8 cellular contexts compared by ENCODE assay signal in genomic region chr13:98576963-98577822, GRCh38. TPM values are rescaled to one million over a fixed set of nuclear protein-coding genes. Genes with fewer than 3 reads are reported as not detected.
A peak's percentile ranks its signal among the peaks of the same experiment; 100 is the strongest.
DNase-seq lines count a peak whose midpoint lies in the region; ATAC-seq and TF ChIP-seq lines count a peak whose summit lies in the region.

Gene STK24 (minus strand): TSS chr13:98577107. CDS start chr13:98576786, 321 bp downstream.

- peak within 1 kb of the TSS; percentile 71 for H3K23ac ChIP-seq in mesendoderm (ENCODE audit: low read length)

- H3K56ac ChIP-seq in mesendoderm (ENCODE audit: low read length): peak within 1 kb of the TSS; percentile 97

- CTCF ChIA-PET in activated CD8-positive, alpha-beta memory T cell treated with anti-CD3 and anti-CD28 coated beads, Interleukin-2, amount 10 ng/mL, durations not matched to agents 7 days and 5 days (lab: Charles Lee): interaction anchor here (1.1 to 1.5 kb wide), 4 partner anchors 37 to 132 kb away, joined by 3 read pairs; no protein-coding TSS in a partner anchor

- WGBS in mesendoderm (ENCODE audit: extremely low coverage, insufficient coverage, low lambda C conversion rate): no CpG with 5 or more reads among the region's 102 CpGs

- H3K27me3 Mint-ChIP-seq in activated CD8-positive, alpha-beta memory T cell treated with anti-CD3 and anti-CD28 coated beads, Interleukin-2, amount 10 ng/mL, durations not matched to agents 7 days and 5 days: no peaks in the 10 kb centered on the region

- no peak within 1 kb of the TSS for H2BK15ac ChIP-seq in mesendoderm (replicated peaks; ENCODE audit: low read depth)

- peak within 1 kb of the TSS; percentile 95 for H3K4me3 ChIP-seq in endocrine pancreas (ENCODE audit: control insufficient read depth, insufficient read depth, low read length)
- H3K4me3 ChIP-seq in mesendoderm (ENCODE audit: low read length): peak within 1 kb of the TSS; percentile 60

- peak; percentile 46 for ATAC-seq in GM18520 (IDR thresholded peaks at IDR 0.05; ENCODE audit: unreplicated experiment)
- peak; percentile 60 for ATAC-seq in HG02981 (IDR thresholded peaks at IDR 0.05; ENCODE audit: unreplicated experiment)
- ATAC-seq in activated CD8-positive, alpha-beta memory T cell treated with anti-CD3 and anti-CD28 coated beads, Interleukin-2, amount 10 ng/mL, durations not matched to agents 7 days and 5 days: peak; percentile 74

- H3K4me2 ChIP-seq in mesendoderm (ENCODE audit: low read length): peak within 1 kb of the TSS; percentile 94

- H3K9me3 ChIP-seq in endocrine pancreas (ENCODE audit: control insufficient read depth, low read length): no peaks in the 10 kb centered on the region

- H3K36me3 ChIP-seq in endocrine pancreas (ENCODE audit: control insufficient read depth, insufficient read depth, low read length) (no peaks in the 10 kb centered on the region), mesendoderm (ENCODE audit: control insufficient read depth, insufficient read depth, low read length) (no peaks in the 10 kb centered on the region)

- H3K4ac ChIP-seq in mesendoderm (ENCODE audit: low read depth, low read length): peak within 1 kb of the TSS; percentile 93

- no peak for TF ChIP-seq CTCF in AG09319 (IDR thresholded peaks at IDR 0.05; ENCODE audit: low read depth, low read length)

- H3K9ac ChIP-seq in endocrine pancreas (ENCODE audit: control insufficient read depth, insufficient read depth, low read length) (peak within 1 kb of the TSS; percentile 77), mesendoderm (ENCODE audit: low read length) (peak within 1 kb of the TSS; percentile 99)

- H3K9me3 Mint-ChIP-seq in activated CD8-positive, alpha-beta memory T cell treated with anti-CD3 and anti-CD28 coated beads, Interleukin-2, amount 10 ng/mL, durations not matched to agents 7 days and 5 days (ENCODE audit: low read depth): no peaks in the 10 kb centered on the region

- peaks cover 7% of the 10 kb centered on the region for H3K79me1 ChIP-seq in mesendoderm (ENCODE audit: low read length)

- peaks cover 46% of the 10 kb centered on the region for H3K4me1 Mint-ChIP-seq in activated CD8-positive, alpha-beta memory T cell treated with anti-CD3 and anti-CD28 coated beads, Interleukin-2, amount 10 ng/mL, durations not matched to agents 7 days and 5 days

- peak within 1 kb of the TSS; percentile 89 for H2BK5ac ChIP-seq in mesendoderm (ENCODE audit: low read length)

- H2BK120ac ChIP-seq in mesendoderm (ENCODE audit: low read depth, low read length): peak within 1 kb of the TSS; percentile 99

- H3K27ac ChIP-seq in mesendoderm (ENCODE audit: low read depth, low read length): peak within 1 kb of the TSS; percentile 99

- H3K27me3 ChIP-seq in endocrine pancreas (ENCODE audit: control insufficient read depth, insufficient read depth, low read length) (no peaks in the 10 kb centered on the region), mesendoderm (ENCODE audit: insufficient read depth, low read length, poor library complexity) (no peaks in the 10 kb centered on the region)

- H3K27ac Mint-ChIP-seq in activated CD8-positive, alpha-beta memory T cell treated with anti-CD3 and anti-CD28 coated beads, Interleukin-2, amount 10 ng/mL, durations not matched to agents 7 days and 5 days: peak within 1 kb of the TSS; percentile 93

- H4K5ac ChIP-seq in mesendoderm (ENCODE audit: low read length): no peak within 1 kb of the TSS

- H3K18ac ChIP-seq in mesendoderm (ENCODE audit: low read length): peak within 1 kb of the TSS; percentile 100

- DNase-seq in AG09319 (ENCODE audit: extremely low read depth, low read depth) (peak; percentile 38), NCI-H748 (lab: John Stamatoyannopoulos, UW; ENCODE audit: unreplicated experiment) (peak; percentile 77), mesendoderm (peak; percentile 77)
- DNase-seq in activated CD8-positive, alpha-beta memory T cell treated with anti-CD3 and anti-CD28 coated beads, Interleukin-2, amount 10 ng/mL, durations not matched to agents 7 days and 5 days: peak; percentile 69
- peak; percentile 27 for DNase-seq in stimulated activated CD8-positive, alpha-beta memory T cell treated with anti-CD3 and anti-CD28 coated beads, Interleukin-7, amount 100 ng/mL, for 24 hours (ENCODE audit: low read depth)

- peaks cover 18% of the 10 kb centered on the region for H3K36me3 Mint-ChIP-seq in activated CD8-positive, alpha-beta memory T cell treated with anti-CD3 and anti-CD28 coated beads, Interleukin-2, amount 10 ng/mL, durations not matched to agents 7 days and 5 days

- peak within 1 kb of the TSS; percentile 91 for H3K4me3 Mint-ChIP-seq in activated CD8-positive, alpha-beta memory T cell treated with anti-CD3 and anti-CD28 coated beads, Interleukin-2, amount 10 ng/mL, durations not matched to agents 7 days and 5 days

- H3K79me2 ChIP-seq in mesendoderm (ENCODE audit: control insufficient read depth, insufficient read depth, low read length): peaks cover 42% of the 10 kb centered on the region

- peak within 1 kb of the TSS; percentile 100 for H4K8ac ChIP-seq in mesendoderm (ENCODE audit: low read depth, low read length)

- H2AK5ac ChIP-seq in mesendoderm (ENCODE audit: low read length): peak within 1 kb of the TSS; percentile 91

- H3K4me1 ChIP-seq in endocrine pancreas (ENCODE audit: control insufficient read depth, insufficient read depth, low read length) (peaks cover 11% of the 10 kb centered on the region), mesendoderm (ENCODE audit: control insufficient read depth, low read depth, low read length) (peaks cover 4% of the 10 kb centered on the region)

RNA-seq across cellular contexts. Expression of gene STK24, which starts in this region (rescaled TPM):
- total RNA-seq in activated CD8-positive, alpha-beta memory T cell treated with anti-CD3 and anti-CD28 coated beads, Interleukin-2, amount 10 ng/mL, durations not matched to agents 7 days and 5 days: 100 to 1,000 TPM; 134 to 148 TPM
- 143 TPM for polyA plus RNA-seq in mesendoderm (2013, experiment 1 of 2)
- polyA plus RNA-seq in mesendoderm (2013, experiment 2 of 2): 145 TPM

Comparison
In these comparisons a context has a peak if more than half of its experiments do, and no peak if none do; other contexts are left out.
1. Peak in every context shown above with its lines: DNase-seq, ATAC-seq, H3K4me3 ChIP-seq and H3K27ac ChIP-seq.
2. DNase-seq: peak in every context shown above with its lines; median percentile 77 in NCI-H748; 77 in mesendoderm; 69 in activated CD8-positive, alpha-beta memory T cell treated with anti-CD3 and anti-CD28 coated beads, Interleukin-2, amount 10 ng/mL, durations not matched to agents 7 days and 5 days; 38 in AG09319; 27 in stimulated activated CD8-positive, alpha-beta memory T cell treated with anti-CD3 and anti-CD28 coated beads, Interleukin-7, amount 100 ng/mL, for 24 hours.